21 cellular contexts compared by ENCODE assay signal in the genomic region with DNA sequence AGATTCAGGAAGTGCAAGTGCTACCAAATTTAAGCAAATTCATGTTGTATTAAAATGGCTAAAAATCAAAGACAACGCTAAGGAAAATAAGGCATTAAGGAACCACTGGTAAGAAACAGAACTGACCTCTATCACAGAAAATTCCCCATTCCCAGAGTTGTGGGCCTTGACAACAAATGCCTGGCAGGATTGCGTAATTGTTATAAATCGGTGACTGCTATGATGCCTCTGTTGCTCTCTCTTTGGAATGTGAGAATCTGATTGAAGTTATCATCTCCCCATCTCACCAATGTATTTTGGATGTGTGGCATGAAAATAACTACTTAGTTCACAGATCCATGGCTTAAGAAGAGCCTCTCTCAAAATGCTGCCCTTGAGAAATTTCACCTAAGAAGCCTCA.
"Had no signal": no experiment of that assay in that cellular context is flagged by ENCODE, and none has a peak within 500 bp of the region (broad histone marks: within the 10 kb centered on the region; RNA-seq: fewer than 3 reads in every experiment).

No MANE protein-coding gene starts in this region.

- H3K4me1 ChIP-seq: left ventricle myocardium inferior, right atrium auricular region, spleen, suprapubic skin, uterus had no signal

- H3K4me3 ChIP-seq: left ventricle myocardium inferior, lung, mucosa of descending colon, ovary, right atrium auricular region, spleen, suprapubic skin, thoracic aorta, tibial artery, uterus had no signal

- H3K9me3 ChIP-seq: mucosa of descending colon, ovary, spleen, suprapubic skin, thoracic aorta, tibial artery, uterus had no signal

- DNase-seq: hypothalamus; immature natural killer cell; islet precursor cell; left ventricle myocardium inferior; midbrain; mucosa of descending colon; naive thymus-derived CD4-positive, alpha-beta T cell; ovary; small intestine; spleen; stimulated activated CD4-positive, alpha-beta T cell treated with anti-CD3 and anti-CD28 coated beads, Interleukin-4, amount 100 ng/mL, for 24 hours; stimulated activated naive CD4-positive, alpha-beta T cell; tibial artery; uterus had no signal

- H3K36me3 ChIP-seq: left ventricle myocardium inferior, ovary, right atrium auricular region, spleen, suprapubic skin, thoracic aorta, tibial artery, uterus had no signal

- ATAC-seq: mucosa of descending colon; naive thymus-derived CD4-positive, alpha-beta T cell; natural killer cell treated with Interleukin-12 subunit alpha and Interleukin-12 subunit beta and Interleukin-15 and Interleukin-18, amount 100 ng/mL, for 72 hours; sciatic nerve; stimulated activated effector memory CD8-positive, alpha-beta T cell treated with anti-CD3 and anti-CD28 coated beads, Interleukin-12 subunit alpha, Interleukin-12 subunit beta, amount 100 ng/mL, for 72 hours had no signal

- H3K27me3 ChIP-seq: ovary, right atrium auricular region, spleen, suprapubic skin, tibial artery, uterus had no signal

- H3K27ac ChIP-seq: left ventricle myocardium inferior, ovary, right atrium auricular region, spleen, suprapubic skin, thoracic aorta, tibial artery, uterus had no signal
